In the genomic region with DNA sequence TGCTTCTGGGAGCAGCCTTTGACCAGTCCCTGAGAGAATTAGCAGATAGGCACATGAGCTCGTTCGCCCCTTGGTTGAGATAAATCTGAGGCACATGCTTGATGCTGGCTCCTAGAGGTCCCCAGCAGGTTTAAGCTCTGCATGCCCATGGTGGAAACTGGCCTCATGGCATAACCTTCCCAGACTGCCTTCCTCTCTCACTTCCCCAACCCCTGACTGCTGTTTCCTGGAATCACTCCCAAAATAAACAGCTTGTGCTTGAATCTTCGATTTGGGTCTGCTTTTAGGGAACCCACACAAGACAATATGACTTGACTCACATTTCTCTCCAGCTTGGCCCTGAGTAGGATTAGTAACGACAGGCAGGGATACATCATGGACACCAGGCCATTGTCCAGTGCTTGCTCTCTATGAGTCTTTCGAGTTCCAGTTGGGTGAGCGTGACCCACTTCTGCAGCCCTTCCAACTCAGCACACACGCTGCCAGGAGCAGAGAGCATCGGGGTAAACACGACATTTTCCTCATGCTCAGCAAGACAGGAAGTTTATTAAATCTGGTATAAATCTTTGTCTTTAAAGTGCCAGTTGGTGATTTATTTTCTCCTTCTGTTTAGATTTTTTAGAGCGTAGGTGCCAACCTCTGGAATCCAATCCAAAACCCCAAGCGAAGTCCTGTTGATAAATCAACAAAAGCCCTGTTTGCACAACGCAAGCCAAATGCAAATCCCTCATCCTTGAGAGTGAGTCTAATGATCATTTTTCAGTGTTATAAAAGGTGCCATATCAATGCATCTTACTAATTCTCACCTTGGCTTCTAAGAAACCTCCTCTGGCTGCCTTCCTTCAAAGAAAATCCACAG, we compare ENCODE assay signal across 18 cellular contexts.
DNase-seq lines count a peak whose midpoint lies in the region; ATAC-seq and TF ChIP-seq lines count a peak whose summit lies in the region.
"Had no signal": no experiment of that assay in that cellular context is flagged by ENCODE, and none has a peak within 500 bp of the region (broad histone marks: within the 10 kb centered on the region; RNA-seq: fewer than 3 reads in every experiment).

No MANE protein-coding gene starts in this region.

- CTCF ChIA-PET in activated naive CD4-positive, alpha-beta T cell treated with anti-CD3 and anti-CD28 coated beads, Interleukin-2, amount 10 ng/mL, durations not matched to agents 7 days and 5 days (lab: Charles Lee) = no interaction called here
- CTCF ChIA-PET in PC-9 (lab: Charles Lee) = no interaction called here

- no peaks in the 10 kb centered on the region for H3K4me1 Mint-ChIP-seq in chondrocyte (ENCODE audit: low read depth)
- no peaks in the 10 kb centered on the region for H3K4me1 Mint-ChIP-seq in activated naive CD4-positive, alpha-beta T cell treated with anti-CD3 and anti-CD28 coated beads, Interleukin-2, amount 10 ng/mL, durations not matched to agents 7 days and 5 days
- H3K4me1 Mint-ChIP-seq: B cell had no signal

- no peak for TF ChIP-seq CTCF in chondrocyte (IDR thresholded peaks at IDR 0.05)
- TF ChIP-seq CTCF in PC-9 (conservative IDR thresholded peaks at IDR 0.05) = no peak

- no peak overlapping the region for H3K4me3 ChIP-seq in PC-9
- H3K4me3 ChIP-seq: adrenal gland, GM12878 had no signal

- H3K27me3 ChIP-seq in PC-9 (ENCODE audit: insufficient read depth, low read depth) = no peaks in the 10 kb centered on the region
- H3K27me3 ChIP-seq: adrenal gland had no signal

- H3K4me2 ChIP-seq in PC-9 = no peak overlapping the region

- H3K9me3 Mint-ChIP-seq in chondrocyte (ENCODE audit: low read depth) = no peaks in the 10 kb centered on the region
- H3K9me3 Mint-ChIP-seq in activated naive CD4-positive, alpha-beta T cell treated with anti-CD3 and anti-CD28 coated beads, Interleukin-2, amount 10 ng/mL, durations not matched to agents 7 days and 5 days = no peaks in the 10 kb centered on the region

- H3K9me2 ChIP-seq in PC-9 (ENCODE audit: insufficient read depth) = no peaks in the 10 kb centered on the region; the same call in 1 of the 2 replicates

- intact Hi-C loops in PC-9 (cut with micrococcal nuclease; ENCODE audit: unreplicated experiment) = loop anchor here (10.0 kb wide), 1 partner anchor 55 kb away; no protein-coding TSS in a partner anchor

- H2AFZ ChIP-seq in PC-9 = no peak overlapping the region

- no peaks in the 10 kb centered on the region for H3K79me2 ChIP-seq in PC-9 (ENCODE audit: low read depth)

- no peaks in the 10 kb centered on the region for H3K36me3 Mint-ChIP-seq in chondrocyte (ENCODE audit: low read depth)
- no peaks in the 10 kb centered on the region for H3K36me3 Mint-ChIP-seq in activated naive CD4-positive, alpha-beta T cell treated with anti-CD3 and anti-CD28 coated beads, Interleukin-2, amount 10 ng/mL, durations not matched to agents 7 days and 5 days

- peak; percentile 70 for DNase-seq in COR-L47 (lab: John Stamatoyannopoulos, UW)
- DNase-seq in NCI-H1092 treated with DMSO at 0.1 percent for 48 hours (lab: John Stamatoyannopoulos, UW) = peak; percentile 96
- peak; percentile 14 for DNase-seq in cerebellar cortex (ENCODE audit: low spot score)
- peak; percentile 13 for DNase-seq in midbrain (lab: John Stamatoyannopoulos, UW)
- DNase-seq in chondrocyte (ENCODE audit: low spot score) = no peak
- no peak for DNase-seq in activated naive CD4-positive, alpha-beta T cell treated with anti-CD3 and anti-CD28 coated beads, Interleukin-2, amount 10 ng/mL, durations not matched to agents 7 days and 5 days
- DNase-seq in PC-9 = no peak
- DNase-seq: dermis blood vessel endothelial cell; DND-41; IMR-90; NCI-H1694 treated with DMSO at 0.1 percent for 48 hours; stimulated activated naive CD8-positive, alpha-beta T cell treated with anti-CD3 and anti-CD28 coated beads, Interleukin-15, Interleukin-2, amounts not matched to agents 100 U/mL and 50 U/mL, for 24 hours; SW 1271 had no signal

- H3K36me3 ChIP-seq in PC-9 (ENCODE audit: low read depth) = no peaks in the 10 kb centered on the region
- H3K36me3 ChIP-seq: adrenal gland had no signal

- POLR2A ChIA-PET in PC-9 (lab: Charles Lee; ENCODE audit: unreplicated experiment) = interaction anchor here (0.7 kb wide), 1 partner anchor 15 kb away, joined by 7 read pairs; no protein-coding TSS in a partner anchor

- no peak overlapping the region for H3K27ac ChIP-seq in PC-9

- H3F3A ChIP-seq in PC-9 (ENCODE audit: insufficient read depth, low read depth) = no peaks in the 10 kb centered on the region

- H4K20me1 ChIP-seq in PC-9 (ENCODE audit: insufficient read depth) = no peaks in the 10 kb centered on the region

- H3K4me1 ChIP-seq in PC-9 (replicated peaks; ENCODE audit: insufficient read depth) = peaks cover 8% of the 10 kb centered on the region; the same call in 1 of the 2 replicates
- H3K4me1 ChIP-seq: adrenal gland had no signal

- no peak overlapping the region for H3K27ac Mint-ChIP-seq in chondrocyte (ENCODE audit: unreplicated experiment)
- no peak overlapping the region for H3K27ac Mint-ChIP-seq in activated naive CD4-positive, alpha-beta T cell treated with anti-CD3 and anti-CD28 coated beads, Interleukin-2, amount 10 ng/mL, durations not matched to agents 7 days and 5 days
- H3K27ac Mint-ChIP-seq: B cell had no signal

- H3K4me3 Mint-ChIP-seq in chondrocyte (ENCODE audit: unreplicated experiment) = no peak overlapping the region
- H3K4me3 Mint-ChIP-seq in activated naive CD4-positive, alpha-beta T cell treated with anti-CD3 and anti-CD28 coated beads, Interleukin-2, amount 10 ng/mL, durations not matched to agents 7 days and 5 days = no peak overlapping the region
- H3K4me3 Mint-ChIP-seq: B cell had no signal

- ATAC-seq in SK-N-SH treated with all-trans-retinoic acid at 6 μM for 48 hours = no peak
- ATAC-seq: activated CD4-positive, CD25-positive, alpha-beta regulatory T cell treated with anti-CD3 and anti-CD28 coated beads, Interleukin-2, amount 50 U/mL, for 24 hours; GM12878; stimulated activated naive CD8-positive, alpha-beta T cell treated with anti-CD3 and anti-CD28 coated beads, Interleukin-15, Interleukin-2, amounts not matched to agents 100 U/mL and 50 U/mL, for 24 hours had no signal

- BruUV-seq in PC-9 (replicated peaks; lab: Mats Ljungman, UMichigan) = no TSS peak

- peaks cover 17% of the 10 kb centered on the region for H3K27me3 Mint-ChIP-seq in chondrocyte (ENCODE audit: low read depth)
- H3K27me3 Mint-ChIP-seq in activated naive CD4-positive, alpha-beta T cell treated with anti-CD3 and anti-CD28 coated beads, Interleukin-2, amount 10 ng/mL, durations not matched to agents 7 days and 5 days = no peaks in the 10 kb centered on the region

- H3K9me3 ChIP-seq in PC-9 (ENCODE audit: insufficient read depth, low read depth) = no peaks in the 10 kb centered on the region
- H3K9me3 ChIP-seq: adrenal gland had no signal

TF ChIP-seq in SK-N-SH treated with all-trans-retinoic acid at 6 μM for 48 hours, 23 proteins besides CTCF, POLR2A, EP300 and RAD21 (continues in another document):
- TF ChIP-seq CSDC2 (CRISPR knock-in tag; IDR thresholded peaks at IDR 0.05) (no peak), ZFP3 (CRISPR knock-in tag; IDR thresholded peaks at IDR 0.05) (no peak), ZNF565 (CRISPR knock-in tag; conservative IDR thresholded peaks at IDR 0.05; ENCODE audit: low read depth) (no peak), ZC3H10 (CRISPR knock-in tag; IDR thresholded peaks at IDR 0.05) (no peak), ZFP30 (CRISPR knock-in tag; IDR thresholded peaks at IDR 0.05) (no peak), OSR1 (CRISPR knock-in tag; IDR thresholded peaks at IDR 0.05) (no peak), ARNTL (CRISPR knock-in tag; IDR thresholded peaks at IDR 0.05; ENCODE audit: borderline replicate concordance, low read depth) (no peak), ISL1 (CRISPR knock-in tag; IDR thresholded peaks at IDR 0.05) (no peak)
- TF ChIP-seq, protein P1, sequence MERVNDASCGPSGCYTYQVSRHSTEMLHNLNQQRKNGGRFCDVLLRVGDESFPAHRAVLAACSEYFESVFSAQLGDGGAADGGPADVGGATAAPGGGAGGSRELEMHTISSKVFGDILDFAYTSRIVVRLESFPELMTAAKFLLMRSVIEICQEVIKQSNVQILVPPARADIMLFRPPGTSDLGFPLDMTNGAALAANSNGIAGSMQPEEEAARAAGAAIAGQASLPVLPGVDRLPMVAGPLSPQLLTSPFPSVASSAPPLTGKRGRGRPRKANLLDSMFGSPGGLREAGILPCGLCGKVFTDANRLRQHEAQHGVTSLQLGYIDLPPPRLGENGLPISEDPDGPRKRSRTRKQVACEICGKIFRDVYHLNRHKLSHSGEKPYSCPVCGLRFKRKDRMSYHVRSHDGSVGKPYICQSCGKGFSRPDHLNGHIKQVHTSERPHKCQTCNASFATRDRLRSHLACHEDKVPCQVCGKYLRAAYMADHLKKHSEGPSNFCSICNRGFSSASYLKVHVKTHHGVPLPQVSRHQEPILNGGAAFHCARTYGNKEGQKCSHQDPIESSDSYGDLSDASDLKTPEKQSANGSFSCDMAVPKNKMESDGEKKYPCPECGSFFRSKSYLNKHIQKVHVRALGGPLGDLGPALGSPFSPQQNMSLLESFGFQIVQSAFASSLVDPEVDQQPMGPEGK (CRISPR knock-in tag; IDR thresholded peaks at IDR 0.05; ENCODE audit: borderline replicate concordance) = no peak
- TF ChIP-seq, protein P2, sequence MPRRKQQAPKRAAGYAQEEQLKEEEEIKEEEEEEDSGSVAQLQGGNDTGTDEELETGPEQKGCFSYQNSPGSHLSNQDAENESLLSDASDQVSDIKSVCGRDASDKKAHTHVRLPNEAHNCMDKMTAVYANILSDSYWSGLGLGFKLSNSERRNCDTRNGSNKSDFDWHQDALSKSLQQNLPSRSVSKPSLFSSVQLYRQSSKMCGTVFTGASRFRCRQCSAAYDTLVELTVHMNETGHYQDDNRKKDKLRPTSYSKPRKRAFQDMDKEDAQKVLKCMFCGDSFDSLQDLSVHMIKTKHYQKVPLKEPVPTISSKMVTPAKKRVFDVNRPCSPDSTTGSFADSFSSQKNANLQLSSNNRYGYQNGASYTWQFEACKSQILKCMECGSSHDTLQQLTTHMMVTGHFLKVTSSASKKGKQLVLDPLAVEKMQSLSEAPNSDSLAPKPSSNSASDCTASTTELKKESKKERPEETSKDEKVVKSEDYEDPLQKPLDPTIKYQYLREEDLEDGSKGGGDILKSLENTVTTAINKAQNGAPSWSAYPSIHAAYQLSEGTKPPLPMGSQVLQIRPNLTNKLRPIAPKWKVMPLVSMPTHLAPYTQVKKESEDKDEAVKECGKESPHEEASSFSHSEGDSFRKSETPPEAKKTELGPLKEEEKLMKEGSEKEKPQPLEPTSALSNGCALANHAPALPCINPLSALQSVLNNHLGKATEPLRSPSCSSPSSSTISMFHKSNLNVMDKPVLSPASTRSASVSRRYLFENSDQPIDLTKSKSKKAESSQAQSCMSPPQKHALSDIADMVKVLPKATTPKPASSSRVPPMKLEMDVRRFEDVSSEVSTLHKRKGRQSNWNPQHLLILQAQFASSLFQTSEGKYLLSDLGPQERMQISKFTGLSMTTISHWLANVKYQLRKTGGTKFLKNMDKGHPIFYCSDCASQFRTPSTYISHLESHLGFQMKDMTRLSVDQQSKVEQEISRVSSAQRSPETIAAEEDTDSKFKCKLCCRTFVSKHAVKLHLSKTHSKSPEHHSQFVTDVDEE (CRISPR knock-in tag; IDR thresholded peaks at IDR 0.05) = no peak

Comparison
In these comparisons a context has a peak if more than half of its experiments do, and no peak if none do; other contexts are left out.
1. DNase-seq: peak in COR-L47 (single experiment), NCI-H1092 treated with DMSO at 0.1 percent for 48 hours (single experiment), cerebellar cortex (single experiment) and midbrain (single experiment); none in chondrocyte (single experiment), activated naive CD4-positive, alpha-beta T cell treated with anti-CD3 and anti-CD28 coated beads, Interleukin-2, amount 10 ng/mL, durations not matched to agents 7 days and 5 days (single experiment) and PC-9 (0 of 2).